7 cellular contexts compared by ENCODE assay signal in the genomic region with DNA sequence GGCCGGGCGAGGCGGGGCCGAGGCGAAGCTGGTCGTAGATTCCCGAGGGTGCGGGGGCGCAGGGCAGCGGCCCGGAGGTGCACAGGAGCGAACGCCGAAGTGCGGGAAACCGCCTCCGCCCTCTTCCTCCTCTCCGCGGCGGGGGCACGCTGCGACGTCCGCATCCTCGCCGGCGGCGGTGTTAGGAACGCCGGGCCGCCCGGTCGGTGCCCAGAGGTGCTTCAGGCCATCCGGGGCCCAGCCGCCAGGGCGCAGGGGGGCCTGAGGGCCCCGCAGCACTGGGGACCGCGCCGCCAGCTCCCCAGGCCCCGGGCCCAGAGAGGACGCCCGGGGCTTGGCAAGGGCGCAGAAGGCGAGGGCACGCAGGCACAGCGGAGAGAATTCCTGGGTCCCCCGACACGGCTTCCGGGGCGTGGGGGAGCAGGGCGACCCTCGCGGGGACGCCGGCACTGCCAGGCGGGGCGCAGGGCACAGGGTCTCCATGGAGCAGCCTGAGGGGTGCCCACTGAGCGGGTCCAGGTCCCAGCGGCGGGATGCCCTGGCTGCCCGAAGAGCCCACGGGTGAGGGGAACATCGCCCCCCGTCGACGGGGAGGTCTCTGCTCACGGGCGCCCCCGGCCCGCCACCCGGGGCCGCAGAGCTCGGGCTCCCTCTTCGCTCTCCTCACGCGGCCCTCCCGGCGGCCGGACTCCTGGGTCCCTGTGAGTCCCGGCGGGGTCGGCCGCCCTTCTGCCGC. TPM values are rescaled to one million over a fixed set of nuclear protein-coding genes. Genes with fewer than 3 reads are reported as not detected.
DNase-seq lines count a peak whose midpoint lies in the region; ATAC-seq, FAIRE-seq and TF ChIP-seq lines count a peak whose summit lies in the region.

No MANE protein-coding gene starts in this region.

- no peaks in the 10 kb centered on the region for H3K36me3 Mint-ChIP-seq in natural killer cell treated with Interleukin-12 subunit alpha and Interleukin-12 subunit beta and Interleukin-15 and Interleukin-18, amount 100 ng/mL, for 72 hours

- TF ChIP-seq CTCF in HFF-Myc (IDR thresholded peaks at IDR 0.05; ENCODE audit: low read depth, low read length, missing control alignments) = no peak

- H3K4me3 ChIP-seq in HFF-Myc (replicated peaks; ENCODE audit: low read depth, low read length) = peak overlapping the region; percentile 58

- ATAC-seq in natural killer cell treated with Interleukin-12 subunit alpha and Interleukin-12 subunit beta and Interleukin-15 and Interleukin-18, amount 100 ng/mL, for 72 hours = peak; percentile 26 to 27

- FAIRE-seq in GM12891 (lab: Jason Lieb, UNC) = no peak
- FAIRE-seq in HTR-8/SVneo (lab: Jason Lieb, UNC) = no peak

- peaks cover 28 to 43% of the 10 kb centered on the region in 2 donors for H3K4me1 Mint-ChIP-seq in natural killer cell treated with Interleukin-12 subunit alpha and Interleukin-12 subunit beta and Interleukin-15 and Interleukin-18, amount 100 ng/mL, for 72 hours (ENCODE audit: low read depth in 2 of 2)

- peaks cover 16 to 23% of the 10 kb centered on the region in 2 donors for H3K27me3 Mint-ChIP-seq in natural killer cell treated with Interleukin-12 subunit alpha and Interleukin-12 subunit beta and Interleukin-15 and Interleukin-18, amount 100 ng/mL, for 72 hours

- no peak overlapping the region for H3K27ac Mint-ChIP-seq in natural killer cell treated with Interleukin-12 subunit alpha and Interleukin-12 subunit beta and Interleukin-15 and Interleukin-18, amount 100 ng/mL, for 72 hours

- no peak for TF ChIP-seq POLR2A in GM12891 (IDR thresholded peaks at IDR 0.05; ENCODE audit: low read depth, low read length)

- DNase-seq in GM12891 (ENCODE audit: insufficient read length, low spot score) = peak; percentile 35
- DNase-seq in HFF-Myc (ENCODE audit: extremely low read depth, low read depth) = no peak
- peak; percentile 35 for DNase-seq in SW480 (ENCODE audit: low spot score)
- peak; percentile 72 for DNase-seq in ecto neural progenitor cell (ENCODE audit: low spot score)
- peak; percentile 65 for DNase-seq in natural killer cell treated with Interleukin-12 subunit alpha and Interleukin-12 subunit beta and Interleukin-15 and Interleukin-18, amount 100 ng/mL, for 72 hours (ENCODE audit: low spot score)
- no peak for DNase-seq in HTR-8/SVneo (ENCODE audit: insufficient read length, low spot score)
- DNase-seq in NCI-H1436 (lab: John Stamatoyannopoulos, UW) = no peak

- no peaks in the 10 kb centered on the region for H3K9me3 Mint-ChIP-seq in natural killer cell treated with Interleukin-12 subunit alpha and Interleukin-12 subunit beta and Interleukin-15 and Interleukin-18, amount 100 ng/mL, for 72 hours

- H3K4me3 Mint-ChIP-seq in natural killer cell treated with Interleukin-12 subunit alpha and Interleukin-12 subunit beta and Interleukin-15 and Interleukin-18, amount 100 ng/mL, for 72 hours = no peak overlapping the region

TF ChIP-seq in GM12891, 5 proteins besides CTCF, POLR2A, EP300 and RAD21:
- TF ChIP-seq POLR2AphosphoS5 (IDR thresholded peaks at IDR 0.05; ENCODE audit: low read depth, low read length) = no peak
- no peak for TF ChIP-seq PAX5 (IDR thresholded peaks at IDR 0.05; ENCODE audit: insufficient read depth, low read length, severe bottlenecking)
- TF ChIP-seq SPI1 (IDR thresholded peaks at IDR 0.05; ENCODE audit: low read depth, low read length) = no peak
- TF ChIP-seq POU2F2 (IDR thresholded peaks at IDR 0.05; ENCODE audit: low read depth, low read length) = no peak
- no peak for TF ChIP-seq TAF1 (IDR thresholded peaks at IDR 0.05; ENCODE audit: low read depth, low read length)

RNA-seq across cellular contexts. Expression of gene EPOP, which starts 0.6 kb away (rescaled TPM):
- 6.8 TPM for polyA plus RNA-seq in GM12891 (2012; ENCODE audit: low read depth, missing spikeins)
- total RNA-seq in natural killer cell treated with Interleukin-12 subunit alpha and Interleukin-12 subunit beta and Interleukin-15 and Interleukin-18, amount 100 ng/mL, for 72 hours = 10 to 100 TPM; 20.5 to 41.0 TPM

RNA-seq across cellular contexts. Expression of gene MLLT6, which starts 30.9 kb away (rescaled TPM):
- polyA plus RNA-seq in GM12891 (2012; ENCODE audit: low read depth, missing spikeins) = 34.8 TPM
- 100 to 1,000 TPM; 319 to 324 TPM for total RNA-seq in natural killer cell treated with Interleukin-12 subunit alpha and Interleukin-12 subunit beta and Interleukin-15 and Interleukin-18, amount 100 ng/mL, for 72 hours

RNA-seq across cellular contexts. Expression of gene CISD3, which starts 56.0 kb away (rescaled TPM):
- 4.7 TPM for polyA plus RNA-seq in GM12891 (2012; ENCODE audit: low read depth, missing spikeins)
- total RNA-seq in natural killer cell treated with Interleukin-12 subunit alpha and Interleukin-12 subunit beta and Interleukin-15 and Interleukin-18, amount 100 ng/mL, for 72 hours = 10 to 100 TPM; 48.3 to 58.7 TPM

Comparison
In these comparisons a context has a peak if more than half of its experiments do, and no peak if none do; other contexts are left out.
1. DNase-seq: peak in GM12891 (single experiment), SW480 (single experiment), ecto neural progenitor cell (single experiment) and natural killer cell treated with Interleukin-12 subunit alpha and Interleukin-12 subunit beta and Interleukin-15 and Interleukin-18, amount 100 ng/mL, for 72 hours (single experiment); none in HFF-Myc (single experiment), HTR-8/SVneo (single experiment) and NCI-H1436 (single experiment).